9 cellular contexts compared by ENCODE assay signal in genomic region chr13:48232420-48233096, GRCh38. TPM values are rescaled to one million over a fixed set of nuclear protein-coding genes. Genes with fewer than 3 reads are reported as not detected.
DNase-seq lines count a peak whose midpoint lies in the region; ATAC-seq, FAIRE-seq and TF ChIP-seq lines count a peak whose summit lies in the region.
"Had no signal": no experiment of that assay in that cellular context is flagged by ENCODE, and none has a peak within 500 bp of the region (broad histone marks: within the 10 kb centered on the region; RNA-seq: fewer than 3 reads in every experiment).

No MANE protein-coding gene starts in this region.

- TF ChIP-seq CTCF in glutamatergic neuron (IDR thresholded peaks at IDR 0.05; ENCODE audit: partially characterized antibody, unreplicated experiment), result no peak

- H3K27ac Mint-ChIP-seq in activated CD4-positive, alpha-beta memory T cell treated with anti-CD3 and anti-CD28 coated beads, Interleukin-2, amount 10 ng/mL, durations not matched to agents 7 days and 5 days, result peak overlapping the region; percentile 61
- peak overlapping the region; percentile 75 for H3K27ac Mint-ChIP-seq in glutamatergic neuron (ENCODE audit: unreplicated experiment)

- peaks cover 38% of the 10 kb centered on the region for H3K27me3 Mint-ChIP-seq in activated CD4-positive, alpha-beta memory T cell treated with anti-CD3 and anti-CD28 coated beads, Interleukin-2, amount 10 ng/mL, durations not matched to agents 7 days and 5 days
- peaks cover 4% of the 10 kb centered on the region for H3K27me3 Mint-ChIP-seq in glutamatergic neuron (ENCODE audit: unreplicated experiment)

- peak; percentile 9 for ATAC-seq in HG02973 (IDR thresholded peaks at IDR 0.05; ENCODE audit: unreplicated experiment)

- H3K9me3 Mint-ChIP-seq in activated CD4-positive, alpha-beta memory T cell treated with anti-CD3 and anti-CD28 coated beads, Interleukin-2, amount 10 ng/mL, durations not matched to agents 7 days and 5 days, result no peaks in the 10 kb centered on the region
- peaks cover 16% of the 10 kb centered on the region for H3K9me3 Mint-ChIP-seq in glutamatergic neuron (ENCODE audit: unreplicated experiment)

- POLR2A ChIA-PET in activated CD4-positive, alpha-beta memory T cell treated with anti-CD3 and anti-CD28 coated beads, Interleukin-2, amount 10 ng/mL, durations not matched to agents 7 days and 5 days (lab: Charles Lee), result interaction anchor here (0.5 to 2.5 kb wide), 20 partner anchors 9 to 1435 kb away, joined by 3 to 46 read pairs (median 4); partner anchors contain the start of genes LPAR6, MED4, NUDT15 and RB1

- CTCF ChIA-PET in activated CD4-positive, alpha-beta memory T cell treated with anti-CD3 and anti-CD28 coated beads, Interleukin-2, amount 10 ng/mL, durations not matched to agents 7 days and 5 days (lab: Charles Lee), result interaction anchor here (0.7 to 2.4 kb wide), 11 partner anchors 9 to 536 kb away, joined by 3 to 16 read pairs (median 4); partner anchors contain the start of gene MED4

- peak overlapping the region; percentile 90 for H3K4me3 Mint-ChIP-seq in activated CD4-positive, alpha-beta memory T cell treated with anti-CD3 and anti-CD28 coated beads, Interleukin-2, amount 10 ng/mL, durations not matched to agents 7 days and 5 days
- peak overlapping the region; percentile 89 for H3K4me3 Mint-ChIP-seq in glutamatergic neuron (ENCODE audit: unreplicated experiment)

- peaks cover 32% of the 10 kb centered on the region for H3K36me3 Mint-ChIP-seq in activated CD4-positive, alpha-beta memory T cell treated with anti-CD3 and anti-CD28 coated beads, Interleukin-2, amount 10 ng/mL, durations not matched to agents 7 days and 5 days (ENCODE audit: low read depth)
- no peaks in the 10 kb centered on the region for H3K36me3 Mint-ChIP-seq in glutamatergic neuron (ENCODE audit: unreplicated experiment)

- FAIRE-seq in frontal cortex (lab: Jason Lieb, UNC), result no peak
- FAIRE-seq: colon had no signal

- H3K4me1 Mint-ChIP-seq in activated CD4-positive, alpha-beta memory T cell treated with anti-CD3 and anti-CD28 coated beads, Interleukin-2, amount 10 ng/mL, durations not matched to agents 7 days and 5 days, result peaks cover 38% of the 10 kb centered on the region
- H3K4me1 Mint-ChIP-seq in glutamatergic neuron (ENCODE audit: low read depth, unreplicated experiment), result peaks cover 24% of the 10 kb centered on the region

- DNase-seq in SKM-1 treated with dmso at 0.1 percent for 144 hours (lab: John Stamatoyannopoulos, UW; ENCODE audit: unreplicated experiment), result peak; percentile 20
- DNase-seq in SKM-1 (lab: John Stamatoyannopoulos, UW; ENCODE audit: unreplicated experiment), result no peak
- no peak for DNase-seq in activated CD4-positive, alpha-beta memory T cell treated with anti-CD3 and anti-CD28 coated beads, Interleukin-2, amount 10 ng/mL, durations not matched to agents 7 days and 5 days
- no peak for DNase-seq in glutamatergic neuron
- DNase-seq in pons (ENCODE audit: low spot score), result peak; percentile 35
- no peak for DNase-seq in frontal cortex (ENCODE audit: low spot score in 2 of 2)
- no peak for DNase-seq in activated CD4-positive, CD25-positive, alpha-beta regulatory T cell treated with anti-CD3 and anti-CD28 coated beads, Interleukin-2, amount 50 U/mL, for 72 hours

RNA-seq across cellular contexts. Expression of gene ITM2B, which starts 0.4 kb away (rescaled TPM):
- total RNA-seq in activated CD4-positive, alpha-beta memory T cell treated with anti-CD3 and anti-CD28 coated beads, Interleukin-2, amount 10 ng/mL, durations not matched to agents 7 days and 5 days, result 100 to 1,000 TPM; 226 to 227 TPM
- 236 TPM for total RNA-seq in glutamatergic neuron (ENCODE audit: unreplicated experiment)
- total RNA-seq in frontal cortex, result 99.5 TPM

Comparison
In these comparisons a context has a peak if more than half of its experiments do, and no peak if none do; other contexts are left out.
1. DNase-seq: peak in SKM-1 treated with dmso at 0.1 percent for 144 hours (single experiment) and pons (single experiment); none in SKM-1 (single experiment), activated CD4-positive, alpha-beta memory T cell treated with anti-CD3 and anti-CD28 coated beads, Interleukin-2, amount 10 ng/mL, durations not matched to agents 7 days and 5 days (single experiment), glutamatergic neuron (single experiment), frontal cortex (0 of 2) and activated CD4-positive, CD25-positive, alpha-beta regulatory T cell treated with anti-CD3 and anti-CD28 coated beads, Interleukin-2, amount 50 U/mL, for 72 hours (single experiment).